ENCODE assay signal across 9 cellular contexts in genomic region chr14:85195872-85196477, GRCh38.
DNase-seq lines count a peak whose midpoint lies in the region; ATAC-seq and TF ChIP-seq lines count a peak whose summit lies in the region.
"Had no signal": no experiment of that assay in that cellular context is flagged by ENCODE, and none has a peak within 500 bp of the region (broad histone marks: within the 10 kb centered on the region; RNA-seq: fewer than 3 reads in every experiment).

No MANE protein-coding gene starts in this region.

- peak; percentile 13 for DNase-seq in NCI-H82 (lab: John Stamatoyannopoulos, UW)
- no peak for DNase-seq in NCI-H82 treated with DMSO at 0.1 percent for 48 hours (lab: John Stamatoyannopoulos, UW; ENCODE audit: unreplicated experiment)
- no peak for DNase-seq in Panc1 (ENCODE audit: low read depth, low spot score)
- peak; percentile 35 for DNase-seq in fibroblast of peridontal ligament (ENCODE audit: extremely low read depth)
- DNase-seq in tibial artery = no peak
- no peak for DNase-seq in activated naive CD4-positive, alpha-beta T cell (lab: John Stamatoyannopoulos, UW)
- DNase-seq: C1 segment of cervical spinal cord had no signal

- TF ChIP-seq CTCF in Panc1 (IDR thresholded peaks at IDR 0.05) = peak; percentile 55
- TF ChIP-seq CTCF in tibial artery (IDR thresholded peaks at IDR 0.05) = peak; percentile 37 to 40

- H3K4me1 ChIP-seq in Panc1 (ENCODE audit: control insufficient read depth, insufficient read depth, low read length) = no peaks in the 10 kb centered on the region
- H3K4me1 ChIP-seq in tibial artery = no peaks in the 10 kb centered on the region

- BruUV-seq in Panc1 (replicated peaks; lab: Mats Ljungman, UMichigan) = no TSS peak

- CTCF ChIA-PET in Panc1 (lab: Charles Lee) = no interaction called here

- H3K27ac ChIP-seq in Panc1 (ENCODE audit: low read length) (no peak overlapping the region), tibial artery (no peak overlapping the region)

- intact Hi-C loops in Panc1 (cut with micrococcal nuclease; ENCODE audit: unreplicated experiment) (no loop called here), tibial artery (cut with DNase I; ENCODE audit: low total_unique reads) (no loop called here)

- H3K36me3 ChIP-seq in Panc1 (ENCODE audit: control insufficient read depth, insufficient read depth, low read length) = no peaks in the 10 kb centered on the region
- no peaks in the 10 kb centered on the region for H3K36me3 ChIP-seq in tibial artery

- H3K4me3 ChIP-seq in Panc1 (ENCODE audit: low read depth in 2 of 2, low read length in 2 of 2) (no peak overlapping the region), tibial artery (no peak overlapping the region)

- H3K27me3 ChIP-seq in Panc1 (ENCODE audit: control insufficient read depth, insufficient read depth, low read length) (no peaks in the 10 kb centered on the region), tibial artery (no peaks in the 10 kb centered on the region)

- ATAC-seq in Panc1 (no peak), GM21737 (IDR thresholded peaks at IDR 0.05; ENCODE audit: unreplicated experiment) (no peak), HG03565 (IDR thresholded peaks at IDR 0.05; ENCODE audit: unreplicated experiment) (no peak)

- H3K9me3 ChIP-seq in Panc1 (ENCODE audit: control insufficient read depth, insufficient read depth, low read depth, low read length) (no peaks in the 10 kb centered on the region), tibial artery (no peaks in the 10 kb centered on the region)

- in situ Hi-C loops in Panc1 (cut with HindIII; ENCODE audit: low pct_unique_long_range_greater_than_20kb, low sequenced_read_pairs) = no loop called here

- POLR2A ChIA-PET in Panc1 (lab: Charles Lee) = no interaction called here

Comparison
In these comparisons a context has a peak if more than half of its experiments do, and no peak if none do; other contexts are left out.
1. DNase-seq: peak in NCI-H82 (single experiment) and fibroblast of peridontal ligament (single experiment); none in NCI-H82 treated with DMSO at 0.1 percent for 48 hours (single experiment), Panc1 (single experiment), tibial artery (0 of 2) and activated naive CD4-positive, alpha-beta T cell (0 of 4).